22 cellular contexts compared by ENCODE assay signal in genomic region chrX:41003501-41004286, GRCh38.
DNase-seq lines count a peak whose midpoint lies in the region; ATAC-seq, FAIRE-seq and TF ChIP-seq lines count a peak whose summit lies in the region.
"Had no signal": no experiment of that assay in that cellular context is flagged by ENCODE, and none has a peak within 500 bp of the region (broad histone marks: within the 10 kb centered on the region; RNA-seq: fewer than 3 reads in every experiment).

No MANE protein-coding gene starts in this region.

- no peak overlapping the region for H3K27ac Mint-ChIP-seq in CD4-positive, alpha-beta T cell
- H3K27ac Mint-ChIP-seq: B cell; CD4-positive, alpha-beta memory T cell had no signal

- H3K4me1 ChIP-seq in right lobe of liver (peaks cover 0 to 10% (median 3%) of the 10 kb centered on the region in 4 donors), HepG2 (ENCODE audit: insufficient read depth, low read length) (peaks cover 48% of the 10 kb centered on the region)

- no peaks in the 10 kb centered on the region for H3K9me3 Mint-ChIP-seq in CD4-positive, alpha-beta T cell
- H3K9me3 Mint-ChIP-seq: CD4-positive, alpha-beta memory T cell; CD8-positive, alpha-beta memory T cell had no signal

- TF ChIP-seq EP300 in HepG2 (IDR thresholded peaks at IDR 0.05; ENCODE audit: low read depth in 2 of 2, low read length in 2 of 2) (no peak), HepG2 (CRISPR knock-in tag; IDR thresholded peaks at IDR 0.05; ENCODE audit: borderline replicate concordance) (no peak)

- CTCF ChIA-PET in HepG2 (lab: Yijun Ruan, JAX; ENCODE audit: low intra/inter-chr PET ratio, low total read pairs), result no interaction called here
- CTCF ChIA-PET in CD4-positive, alpha-beta T cell (lab: Charles Lee), result interaction anchor here (0.6 kb wide), 1 partner anchor 11 kb away, joined by 5 read pairs; no protein-coding TSS in a partner anchor

- no peak overlapping the region for H3K4me3 Mint-ChIP-seq in CD4-positive, alpha-beta T cell
- H3K4me3 Mint-ChIP-seq: B cell; CD4-positive, alpha-beta memory T cell; CD8-positive, alpha-beta memory T cell had no signal

- peaks cover 5% of the 10 kb centered on the region for H3K4me1 Mint-ChIP-seq in CD4-positive, alpha-beta T cell (ENCODE audit: low read depth)

- ATAC-seq in right lobe of liver (no peak), HepG2 (no peak), GM21390 (IDR thresholded peaks at IDR 0.05; ENCODE audit: unreplicated experiment) (no peak)
- no peak for ATAC-seq in CD4-positive, alpha-beta T cell (ENCODE audit: poor library complexity)

- peak overlapping the region in 2 of 3 donors; percentile 72 to 75 for H3K27ac ChIP-seq in right lobe of liver
- no peak overlapping the region for H3K27ac ChIP-seq in HepG2 (ENCODE audit: extremely low read length, insufficient read depth, low read length)
- H3K27ac ChIP-seq in CD4-positive, alpha-beta T cell (ENCODE audit: low read depth, low read length), result no peak overlapping the region
- H3K27ac ChIP-seq: BLaER1 treated with 17β-estradiol and CSF1 and Interleukin-3, amounts not matched to agents 10 nM and 100 nM; C4-2B had no signal

- no peaks in the 10 kb centered on the region for H3K9me3 ChIP-seq in right lobe of liver
- no peaks in the 10 kb centered on the region for H3K9me3 ChIP-seq in HepG2 (ENCODE audit: low read length)
- H3K9me3 ChIP-seq in CD4-positive, alpha-beta T cell (ENCODE audit: control insufficient read depth, low read length), result no peaks in the 10 kb centered on the region
- H3K9me3 ChIP-seq: BLaER1 treated with 17β-estradiol and CSF1 and Interleukin-3, amounts not matched to agents 10 nM and 100 nM had no signal

- no peaks in the 10 kb centered on the region for H3K27me3 Mint-ChIP-seq in CD4-positive, alpha-beta T cell
- H3K27me3 Mint-ChIP-seq: CD4-positive, alpha-beta memory T cell had no signal

- H3K9ac ChIP-seq in HepG2 (ENCODE audit: insufficient read depth, low read depth, low read length), result no peak overlapping the region
- H3K9ac ChIP-seq: BLaER1 treated with 17β-estradiol and CSF1 and Interleukin-3, amounts not matched to agents 10 nM and 100 nM had no signal

- POLR2A ChIA-PET in HepG2 (lab: Yijun Ruan, JAX), result no interaction called here
- POLR2A ChIA-PET in CD4-positive, alpha-beta T cell (lab: Charles Lee), result no interaction called here

- no peak for TF ChIP-seq RAD21 in HepG2 (CRISPR knock-in tag; IDR thresholded peaks at IDR 0.05)

- no peaks in the 10 kb centered on the region for H3K79me2 ChIP-seq in HepG2 (ENCODE audit: insufficient read depth, low read length)

- TF ChIP-seq POLR2A in right lobe of liver (IDR thresholded peaks at IDR 0.05) (no peak), HepG2 (IDR thresholded peaks at IDR 0.05; ENCODE audit: insufficient read depth in 1 of 2, low read depth in 2 of 2, low read length in 2 of 2) (no peak)

- no peak for FAIRE-seq in HepG2 (lab: Jason Lieb, UNC)
- FAIRE-seq: A204.1, D721Med, G401.6, GM18507 had no signal

- 62% methylated on average over 5 of the region's 5 CpGs for WGBS in right lobe of liver (ENCODE audit: insufficient coverage, low coverage, low lambda C conversion rate, missing lambda C conversion rate)
- 70% methylated on average over 5 of the region's 5 CpGs for whole genome bisulfite sequencing in HepG2 (ENCODE audit: low lambda C conversion rate)

- no peak overlapping the region for H2AFZ ChIP-seq in HepG2 (ENCODE audit: low read length)

- H3K4me2 ChIP-seq in HepG2 (ENCODE audit: low read depth, low read length), result no peak overlapping the region
- H3K4me2 ChIP-seq: BLaER1 treated with 17β-estradiol and CSF1 and Interleukin-3, amounts not matched to agents 10 nM and 100 nM had no signal

- H3K27me3 ChIP-seq in right lobe of liver, result no peaks in the 10 kb centered on the region
- no peaks in the 10 kb centered on the region for H3K27me3 ChIP-seq in HepG2 (ENCODE audit: control insufficient read depth in 1 of 2, insufficient read depth in 2 of 2, low read length in 2 of 2)
- H3K27me3 ChIP-seq in CD4-positive, alpha-beta T cell (ENCODE audit: control insufficient read depth, insufficient read depth, low read length), result no peaks in the 10 kb centered on the region

- intact Hi-C loops in right lobe of liver (cut with DNase I), result no loop called here
- intact Hi-C loops in HepG2 (cut with micrococcal nuclease; ENCODE audit: unreplicated experiment), result loop anchor here (2.0 kb wide), 1 partner anchor 111 kb away; no protein-coding TSS in a partner anchor
- intact Hi-C loops in CD4-positive, alpha-beta T cell (cut with DNase I, micrococcal nuclease), result loop anchor here in 1 of 2 experiments (10.0 kb wide), 1 partner anchor 69 kb away; no protein-coding TSS in a partner anchor

- in situ Hi-C loops in HepG2 (cut with HindIII; ENCODE audit: extremely low pct_ligation_motif_present, low pct_unique_long_range_greater_than_20kb) (loop anchor here (10.0 kb wide), 1 partner anchor 111 kb away; no protein-coding TSS in a partner anchor), Caki2 (cut with HindIII; ENCODE audit: low pct_unique_long_range_greater_than_20kb, low sequenced_read_pairs) (no loop called here)

- no peaks in the 10 kb centered on the region for H4K20me1 ChIP-seq in HepG2 (ENCODE audit: insufficient read depth, low read length)
- H4K20me1 ChIP-seq: BLaER1 treated with 17β-estradiol and CSF1 and Interleukin-3, amounts not matched to agents 10 nM and 100 nM had no signal

- TF ChIP-seq CTCF in right lobe of liver (IDR thresholded peaks at IDR 0.05), result no peak
- TF ChIP-seq CTCF in HepG2 (CRISPR knock-in tag; IDR thresholded peaks at IDR 0.05), result no peak
- no peak for TF ChIP-seq CTCF in CD4-positive, alpha-beta T cell (IDR thresholded peaks at IDR 0.05)

- H3K36me3 ChIP-seq in right lobe of liver (no peaks in the 10 kb centered on the region), HepG2 (replicated peaks in 1 of 2; ENCODE audit: control insufficient read depth in 1 of 2, insufficient read depth in 2 of 2, low read length in 2 of 2) (no peaks in the 10 kb centered on the region)
- H3K36me3 ChIP-seq: BLaER1 treated with 17β-estradiol and CSF1 and Interleukin-3, amounts not matched to agents 10 nM and 100 nM had no signal

- no peak for DNase-seq in right lobe of liver
- no peak for DNase-seq in HepG2 (ENCODE audit: low spot score)
- DNase-seq in Caki2 (ENCODE audit: low read depth), result peak; percentile 2
- peak; percentile 85 for DNase-seq in amniotic epithelial cell (ENCODE audit: low read depth)
- no peak for DNase-seq in CD4-positive, alpha-beta T cell
- no peak for DNase-seq in anterior cingulate cortex (lab: John Stamatoyannopoulos, UW)
- DNase-seq: 8988T; AML-193; Calu3; CD4-positive, alpha-beta memory T cell; CD8-positive, alpha-beta memory T cell; COR-L47; DMS79 treated with DMSO at 0.1 percent for 48 hours; GF-D8 had no signal

- H3K4me3 ChIP-seq in right lobe of liver (no peak overlapping the region), HepG2 (replicated peaks in 1 of 3; ENCODE audit: insufficient read depth in 1 of 3, low read depth in 2 of 3, low read length in 3 of 3) (no peak overlapping the region)
- H3K4me3 ChIP-seq: BLaER1 treated with 17β-estradiol and CSF1 and Interleukin-3, amounts not matched to agents 10 nM and 100 nM had no signal

- no peaks in the 10 kb centered on the region for H3K36me3 Mint-ChIP-seq in CD4-positive, alpha-beta T cell (ENCODE audit: low read depth)
- H3K36me3 Mint-ChIP-seq: CD4-positive, alpha-beta memory T cell had no signal

- no TSS peak for BruUV-seq in HepG2 (replicated peaks; lab: Mats Ljungman, UMichigan)

TF ChIP-seq in HepG2, 621 proteins besides CTCF, POLR2A, EP300 and RAD21 (continues in another document):
- no peak for TF ChIP-seq ZNF317 (CRISPR knock-in tag; IDR thresholded peaks at IDR 0.05)
- TF ChIP-seq REL (CRISPR knock-in tag; conservative IDR thresholded peaks at IDR 0.05), result no peak
- no peak for TF ChIP-seq ARID4A (CRISPR knock-in tag; IDR thresholded peaks at IDR 0.05; ENCODE audit: borderline replicate concordance)
- TF ChIP-seq, protein P1, sequence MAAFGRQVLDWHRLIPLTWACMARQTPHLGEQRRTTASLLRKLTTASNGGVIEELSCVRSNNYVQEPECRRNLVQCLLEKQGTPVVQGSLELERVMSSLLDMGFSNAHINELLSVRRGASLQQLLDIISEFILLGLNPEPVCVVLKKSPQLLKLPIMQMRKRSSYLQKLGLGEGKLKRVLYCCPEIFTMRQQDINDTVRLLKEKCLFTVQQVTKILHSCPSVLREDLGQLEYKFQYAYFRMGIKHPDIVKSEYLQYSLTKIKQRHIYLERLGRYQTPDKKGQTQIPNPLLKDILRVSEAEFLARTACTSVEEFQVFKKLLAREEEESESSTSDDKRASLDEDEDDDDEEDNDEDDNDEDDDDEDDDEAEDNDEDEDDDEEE (CRISPR knock-in tag; IDR thresholded peaks at IDR 0.05), result no peak
- no peak for TF ChIP-seq ATF7 (IDR thresholded peaks at IDR 0.05)
- TF ChIP-seq ATF7 (CRISPR knock-in tag; IDR thresholded peaks at IDR 0.05), result no peak
- TF ChIP-seq TSC22D2 (CRISPR knock-in tag; IDR thresholded peaks at IDR 0.05; ENCODE audit: borderline replicate concordance), result no peak
- no peak for TF ChIP-seq HOXA9 (CRISPR knock-in tag; IDR thresholded peaks at IDR 0.05; ENCODE audit: borderline replicate concordance)

Comparison
In these comparisons a context has a peak if more than half of its experiments do, and no peak if none do; other contexts are left out.
1. H3K27ac ChIP-seq: peak in right lobe of liver (2 of 3); none in HepG2 (single experiment) and CD4-positive, alpha-beta T cell (single experiment).
2. DNase-seq: peak in Caki2 (single experiment) and amniotic epithelial cell (single experiment); none in right lobe of liver (0 of 3), HepG2 (single experiment), CD4-positive, alpha-beta T cell (0 of 10) and anterior cingulate cortex (0 of 58).